ENCODE assay signal across 26 cellular contexts in genomic region chr10:59558066-59558465, GRCh38.
DNase-seq lines count a peak whose midpoint lies in the region; ATAC-seq and TF ChIP-seq lines count a peak whose summit lies in the region.
"Had no signal": no experiment of that assay in that cellular context is flagged by ENCODE, and none has a peak within 500 bp of the region (broad histone marks: within the 10 kb centered on the region; RNA-seq: fewer than 3 reads in every experiment).

No MANE protein-coding gene starts in this region.

- no peak for DNase-seq in glutamatergic neuron
- DNase-seq in immature natural killer cell = no peak
- DNase-seq in thyroid gland = no peak
- DNase-seq in GF-D8 (lab: John Stamatoyannopoulos, UW) = no peak
- DNase-seq: CD8-positive, alpha-beta memory T cell; DMS 273 treated with DMSO at 0.1 percent for 48 hours; DMS79; EL; Kasumi-1; NCI-H1105 treated with DMSO at 0.1 percent for 48 hours; NCI-H146; NCI-H1930; NCI-H446; NCI-H524 treated with DMSO at 0.1 percent for 48 hours; NCI-H774; SHP77; SW 1271; T-helper 17 cell had no signal

- H3K27ac Mint-ChIP-seq in glutamatergic neuron (ENCODE audit: unreplicated experiment) (no peak overlapping the region), immature natural killer cell (no peak overlapping the region)
- H3K27ac Mint-ChIP-seq: B cell; CD8-positive, alpha-beta memory T cell; T-helper 17 cell had no signal

- TF ChIP-seq CTCF in glutamatergic neuron (IDR thresholded peaks at IDR 0.05; ENCODE audit: partially characterized antibody, unreplicated experiment) (no peak), thyroid gland (IDR thresholded peaks at IDR 0.05) (no peak)

- no peak overlapping the region for H3K27ac ChIP-seq in thyroid gland
- H3K27ac ChIP-seq: A549, C4-2B, RWPE1 had no signal

- peak overlapping the region; percentile 27 for H3K4me3 Mint-ChIP-seq in glutamatergic neuron (ENCODE audit: unreplicated experiment)
- H3K4me3 Mint-ChIP-seq in immature natural killer cell = no peak overlapping the region
- H3K4me3 Mint-ChIP-seq: B cell; CD8-positive, alpha-beta memory T cell; T-helper 17 cell had no signal

- ATAC-seq in GM18502 (IDR thresholded peaks at IDR 0.05; ENCODE audit: poor library complexity, unreplicated experiment) (peak; percentile 53), HG03432 (IDR thresholded peaks at IDR 0.05; ENCODE audit: unreplicated experiment) (peak; percentile 43)
- ATAC-seq: A549, K562, T-helper 17 cell had no signal

- no peaks in the 10 kb centered on the region for H3K9me3 Mint-ChIP-seq in glutamatergic neuron (ENCODE audit: unreplicated experiment)
- peaks cover 0 to 9% (median 0%) of the 10 kb centered on the region in 6 donors for H3K9me3 Mint-ChIP-seq in immature natural killer cell
- H3K9me3 Mint-ChIP-seq: CD8-positive, alpha-beta memory T cell had no signal

- intact Hi-C loops in thyroid gland (cut with DNase I) = no loop called here

- H3K4me1 Mint-ChIP-seq in glutamatergic neuron (ENCODE audit: low read depth, unreplicated experiment) = peaks cover 27% of the 10 kb centered on the region
- no peaks in the 10 kb centered on the region for H3K4me1 Mint-ChIP-seq in immature natural killer cell
- H3K4me1 Mint-ChIP-seq: CD8-positive, alpha-beta memory T cell; T-helper 17 cell had no signal

- peaks cover 35% of the 10 kb centered on the region for H3K4me1 ChIP-seq in neuron (ENCODE audit: insufficient read depth, low read length)
- H3K4me1 ChIP-seq in thyroid gland = peaks cover 4 to 10% of the 10 kb centered on the region in 2 donors
- H3K4me1 ChIP-seq: A549 had no signal

- TF ChIP-seq POLR2A in thyroid gland (IDR thresholded peaks at IDR 0.05) = no peak

- no peak overlapping the region for H3K4me3 ChIP-seq in neuron (ENCODE audit: low read length)
- no peak overlapping the region for H3K4me3 ChIP-seq in thyroid gland (replicated peaks in 1 of 3)
- H3K4me3 ChIP-seq: A549, K562 had no signal

- no peaks in the 10 kb centered on the region for H3K36me3 Mint-ChIP-seq in glutamatergic neuron (ENCODE audit: unreplicated experiment)
- peaks cover 0 to 4% (median 0%) of the 10 kb centered on the region in 3 donors for H3K36me3 Mint-ChIP-seq in immature natural killer cell
- H3K36me3 Mint-ChIP-seq: CD8-positive, alpha-beta memory T cell had no signal

- H3K27me3 ChIP-seq in neuron (ENCODE audit: insufficient read depth, low read length) (no peaks in the 10 kb centered on the region), thyroid gland (no peaks in the 10 kb centered on the region)

- no peaks in the 10 kb centered on the region for H3K27me3 Mint-ChIP-seq in glutamatergic neuron (ENCODE audit: unreplicated experiment)
- peaks cover 1 to 3% (median 2%) of the 10 kb centered on the region in 3 donors for H3K27me3 Mint-ChIP-seq in immature natural killer cell (ENCODE audit: low read depth in 3 of 3)
- H3K27me3 Mint-ChIP-seq: CD8-positive, alpha-beta memory T cell had no signal

- WGBS in thyroid gland, 2 donors = 75 to 86% methylated on average over 4 of the region's 4 CpGs

- H2AFZ ChIP-seq in neuron (ENCODE audit: low read depth, low read length) = peak overlapping the region; percentile 21

- H3K36me3 ChIP-seq in neuron (ENCODE audit: insufficient read depth, low read length) (no peaks in the 10 kb centered on the region), thyroid gland (no peaks in the 10 kb centered on the region)

- H3K9me3 ChIP-seq in neuron (ENCODE audit: low read length) (no peaks in the 10 kb centered on the region), thyroid gland (no peaks in the 10 kb centered on the region)
- H3K9me3 ChIP-seq: A549 had no signal
